In the genomic region with DNA sequence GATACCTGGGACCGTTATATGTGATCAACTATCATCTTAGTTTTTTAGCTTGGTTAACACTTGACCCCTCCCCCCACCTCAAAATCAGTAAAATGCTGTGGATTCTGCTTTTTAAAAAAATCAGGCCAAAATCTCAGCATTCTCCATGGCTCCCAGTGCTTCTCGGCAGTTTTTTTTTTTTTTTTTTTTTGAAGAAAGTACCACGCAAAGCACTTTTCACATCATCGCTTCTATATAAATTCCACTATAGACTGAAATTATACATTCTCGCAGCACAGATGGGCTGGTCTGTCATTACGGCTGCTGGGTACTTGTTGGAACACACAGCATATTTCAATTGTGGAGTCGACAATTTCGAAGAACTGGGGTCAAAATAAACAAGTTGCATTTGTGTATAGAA, we compare ENCODE assay signal across 1 cellular context.
TF ChIP-seq lines count a peak whose summit lies in the region.

No MANE protein-coding gene starts in this region.

TF ChIP-seq in HepG2, 621 proteins besides CTCF, POLR2A, EP300 and RAD21 (continued from another document):
- TF ChIP-seq PTBP1 (IDR thresholded peaks at IDR 0.05; ENCODE audit: low read depth, low read length, poor library complexity, severe bottlenecking) (no peak), MXD4 (CRISPR knock-in tag; IDR thresholded peaks at IDR 0.05) (no peak), ZNF879 (CRISPR knock-in tag; IDR thresholded peaks at IDR 0.05) (no peak), ZFP1 (CRISPR knock-in tag; IDR thresholded peaks at IDR 0.05) (no peak), CCDC6 (CRISPR knock-in tag; IDR thresholded peaks at IDR 0.05) (no peak), TGIF2 (CRISPR knock-in tag; IDR thresholded peaks at IDR 0.05) (no peak), ZNF142 (CRISPR knock-in tag; IDR thresholded peaks at IDR 0.05) (no peak)
